Comparison of ENCODE assay signal across 1 cellular context in genomic region chr19:17796013-17796837, GRCh38.
A peak's percentile ranks its signal among the peaks of the same experiment; 100 is the strongest.
TF ChIP-seq lines count a peak whose summit lies in the region.

No MANE protein-coding gene starts in this region.

TF ChIP-seq in HepG2, 621 proteins besides CTCF, POLR2A, EP300 and RAD21 (continued from another document and continues in another):
- TF ChIP-seq PATZ1 (CRISPR knock-in tag; IDR thresholded peaks at IDR 0.05) = peak; percentile 95
- no peak for TF ChIP-seq ZNF646 (CRISPR knock-in tag; IDR thresholded peaks at IDR 0.05)
- TF ChIP-seq ZFP41 (CRISPR knock-in tag; IDR thresholded peaks at IDR 0.05; ENCODE audit: borderline replicate concordance) = no peak
- TF ChIP-seq NFIB (CRISPR knock-in tag; IDR thresholded peaks at IDR 0.05; ENCODE audit: borderline replicate concordance) = no peak
- TF ChIP-seq HINFP (CRISPR knock-in tag; IDR thresholded peaks at IDR 0.05; ENCODE audit: low read depth) = no peak
- TF ChIP-seq ZNF616 (CRISPR knock-in tag; IDR thresholded peaks at IDR 0.05; ENCODE audit: low read depth) = no peak
- TF ChIP-seq HDAC1 (CRISPR knock-in tag; IDR thresholded peaks at IDR 0.05) = peak; percentile 56
- no peak for TF ChIP-seq RFX5 (IDR thresholded peaks at IDR 0.05; ENCODE audit: low read depth, low read length)
- no peak for TF ChIP-seq ZNF572 (CRISPR knock-in tag; IDR thresholded peaks at IDR 0.05)
- no peak for TF ChIP-seq TEF (CRISPR knock-in tag; IDR thresholded peaks at IDR 0.05)
- TF ChIP-seq MYNN (CRISPR knock-in tag; IDR thresholded peaks at IDR 0.05; ENCODE audit: low read depth) = no peak
- TF ChIP-seq KDM6A (CRISPR knock-in tag; IDR thresholded peaks at IDR 0.05; ENCODE audit: low read depth) = peak; percentile 34; the same call in 1 of the 2 replicates
- TF ChIP-seq MATR3 (CRISPR knock-in tag; IDR thresholded peaks at IDR 0.05) = no peak
- TF ChIP-seq FOXA1 (IDR thresholded peaks at IDR 0.05) = no peak
- TF ChIP-seq FOXA1 (CRISPR knock-in tag; IDR thresholded peaks at IDR 0.05) = peak; percentile 19; the same call in 1 of the 2 replicates
- TF ChIP-seq ZNF883 (CRISPR knock-in tag; IDR thresholded peaks at IDR 0.05; ENCODE audit: not compliant biosample characterization) = no peak
- no peak for TF ChIP-seq MED8 (CRISPR knock-in tag; IDR thresholded peaks at IDR 0.05; ENCODE audit: insufficient replicate concordance)
- no peak for TF ChIP-seq NR2F2 (IDR thresholded peaks at IDR 0.05; ENCODE audit: borderline replicate concordance, low read depth)
- TF ChIP-seq ZNF33A (CRISPR knock-in tag; IDR thresholded peaks at IDR 0.05; ENCODE audit: borderline replicate concordance) = no peak
- no peak for TF ChIP-seq NCOA2 (CRISPR knock-in tag; IDR thresholded peaks at IDR 0.05)
- no peak for TF ChIP-seq MIER2 (CRISPR knock-in tag; IDR thresholded peaks at IDR 0.05)
- no peak for TF ChIP-seq ZNF343 (CRISPR knock-in tag; IDR thresholded peaks at IDR 0.05)
- TF ChIP-seq BCL3 (CRISPR knock-in tag; IDR thresholded peaks at IDR 0.05) = no peak
- 0 out of 2 replicates have a peak, but pooled peaks have one; percentile 26 for TF ChIP-seq ZNF83 (CRISPR knock-in tag; IDR thresholded peaks at IDR 0.05; ENCODE audit: borderline replicate concordance)
- no peak for TF ChIP-seq MZF1 (CRISPR knock-in tag; IDR thresholded peaks at IDR 0.05; ENCODE audit: borderline replicate concordance)
- peak; percentile 63 for TF ChIP-seq GABPB1 (CRISPR knock-in tag; IDR thresholded peaks at IDR 0.05)
- no peak for TF ChIP-seq HDAC2 (CRISPR knock-in tag; IDR thresholded peaks at IDR 0.05)
- TF ChIP-seq HHEX (CRISPR knock-in tag; IDR thresholded peaks at IDR 0.05) = no peak
- peak; percentile 47; the same call in 1 of the 2 replicates for TF ChIP-seq ERF (CRISPR knock-in tag; IDR thresholded peaks at IDR 0.05)
- TF ChIP-seq ZNF776 (CRISPR knock-in tag; IDR thresholded peaks at IDR 0.05) = no peak
- TF ChIP-seq ZEB1 (IDR thresholded peaks at IDR 0.05; ENCODE audit: insufficient replicate concordance, low read depth) = peak; percentile 91
- no peak for TF ChIP-seq ATAD3A (CRISPR knock-in tag; IDR thresholded peaks at IDR 0.05)
- TF ChIP-seq MED1 (CRISPR knock-in tag; IDR thresholded peaks at IDR 0.05) = peak; percentile 35; the same call in 1 of the 2 replicates
- TF ChIP-seq JARID2 (CRISPR knock-in tag; IDR thresholded peaks at IDR 0.05; ENCODE audit: insufficient replicate concordance) = no peak
- TF ChIP-seq ZNF230 (CRISPR knock-in tag; IDR thresholded peaks at IDR 0.05) = no peak
- TF ChIP-seq ZNF841 (CRISPR knock-in tag; IDR thresholded peaks at IDR 0.05; ENCODE audit: borderline replicate concordance) = no peak
- TF ChIP-seq ADNP (CRISPR knock-in tag; IDR thresholded peaks at IDR 0.05) = no peak
- TF ChIP-seq ZNF609 (CRISPR knock-in tag; IDR thresholded peaks at IDR 0.05; ENCODE audit: borderline replicate concordance) = peak; percentile 50; the same call in 1 of the 2 replicates
- no peak for TF ChIP-seq MEIS1 (CRISPR knock-in tag; IDR thresholded peaks at IDR 0.05; ENCODE audit: borderline replicate concordance)
- no peak for TF ChIP-seq KDM2A (CRISPR knock-in tag; IDR thresholded peaks at IDR 0.05; ENCODE audit: borderline replicate concordance, low read depth)
- TF ChIP-seq AGO2 (optimal IDR thresholded peaks at IDR 0.05; ENCODE audit: low read depth, low read length) = no peak
- TF ChIP-seq ZNF333 (CRISPR knock-in tag; IDR thresholded peaks at IDR 0.05; ENCODE audit: borderline replicate concordance) = no peak
- TF ChIP-seq FOXK2 (IDR thresholded peaks at IDR 0.05) = no peak
- no peak for TF ChIP-seq ZKSCAN1 (IDR thresholded peaks at IDR 0.05; ENCODE audit: low read length)
- no peak for TF ChIP-seq ZNF280D (CRISPR knock-in tag; IDR thresholded peaks at IDR 0.05)
- no peak for TF ChIP-seq ZNF788 (CRISPR knock-in tag; IDR thresholded peaks at IDR 0.05; ENCODE audit: borderline replicate concordance)
- no peak for TF ChIP-seq KLF16 (CRISPR knock-in tag; IDR thresholded peaks at IDR 0.05)
- TF ChIP-seq CENPX (CRISPR knock-in tag; IDR thresholded peaks at IDR 0.05) = no peak
- TF ChIP-seq AGO1 (IDR thresholded peaks at IDR 0.05; ENCODE audit: low read depth, low read length, poor library complexity, severe bottlenecking) = no peak
